Comparison of ENCODE assay signal across 1 cellular context in genomic region chr6:149746147-149746946, GRCh38.
TF ChIP-seq lines count a peak whose summit lies in the region.

A gene with protein sequence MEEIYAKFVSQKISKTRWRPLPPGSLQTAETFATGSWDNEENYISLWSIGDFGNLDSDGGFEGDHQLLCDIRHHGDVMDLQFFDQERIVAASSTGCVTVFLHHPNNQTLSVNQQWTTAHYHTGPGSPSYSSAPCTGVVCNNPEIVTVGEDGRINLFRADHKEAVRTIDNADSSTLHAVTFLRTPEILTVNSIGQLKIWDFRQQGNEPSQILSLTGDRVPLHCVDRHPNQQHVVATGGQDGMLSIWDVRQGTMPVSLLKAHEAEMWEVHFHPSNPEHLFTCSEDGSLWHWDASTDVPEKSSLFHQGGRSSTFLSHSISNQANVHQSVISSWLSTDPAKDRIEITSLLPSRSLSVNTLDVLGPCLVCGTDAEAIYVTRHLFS (minus strand): TSS chr6:149746529. CDS start chr6:149746495, 34 bp downstream.

TF ChIP-seq in HEK293, 187 proteins besides CTCF, POLR2A, EP300 and RAD21 (continued from another document):
- TF ChIP-seq, protein P1, sequence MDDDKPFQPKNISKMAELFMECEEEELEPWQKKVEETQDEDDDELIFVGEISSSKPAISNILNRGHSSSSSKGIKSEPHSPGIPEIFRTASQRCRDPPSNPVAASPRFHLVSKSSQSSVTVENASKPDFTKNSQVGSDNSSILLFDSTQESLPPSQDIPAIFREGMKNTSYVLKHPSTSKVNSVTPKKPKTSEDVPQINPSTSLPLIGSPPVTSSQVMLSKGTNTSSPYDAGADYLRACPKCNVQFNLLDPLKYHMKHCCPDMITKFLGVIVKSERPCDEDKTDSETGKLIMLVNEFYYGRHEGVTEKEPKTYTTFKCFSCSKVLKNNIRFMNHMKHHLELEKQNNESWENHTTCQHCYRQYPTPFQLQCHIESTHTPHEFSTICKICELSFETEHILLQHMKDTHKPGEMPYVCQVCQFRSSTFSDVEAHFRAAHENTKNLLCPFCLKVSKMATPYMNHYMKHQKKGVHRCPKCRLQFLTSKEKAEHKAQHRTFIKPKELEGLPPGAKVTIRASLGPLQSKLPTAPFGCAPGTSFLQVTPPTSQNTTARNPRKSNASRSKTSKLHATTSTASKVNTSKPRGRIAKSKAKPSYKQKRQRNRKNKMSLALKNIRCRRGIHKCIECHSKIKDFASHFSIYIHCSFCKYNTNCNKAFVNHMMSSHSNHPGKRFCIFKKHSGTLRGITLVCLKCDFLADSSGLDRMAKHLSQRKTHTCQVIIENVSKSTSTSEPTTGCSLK (tag by site-specific recombination; IDR thresholded peaks at IDR 0.05): no peak
- TF ChIP-seq ZNF664 (tag by site-specific recombination; IDR thresholded peaks at IDR 0.05) (no peak), ZNF133 (tag by site-specific recombination; IDR thresholded peaks at IDR 0.05) (no peak), ZSCAN23 (tag by site-specific recombination; IDR thresholded peaks at IDR 0.05) (no peak), ZNF362 (tag by site-specific recombination; IDR thresholded peaks at IDR 0.05) (no peak), IKZF3 (tag by site-specific recombination; IDR thresholded peaks at IDR 0.05) (no peak), ZFP41 (tag by site-specific recombination; IDR thresholded peaks at IDR 0.05; ENCODE audit: borderline replicate concordance) (no peak), ZBTB6 (tag by site-specific recombination; IDR thresholded peaks at IDR 0.05) (no peak), RBAK (tag by site-specific recombination; IDR thresholded peaks at IDR 0.05) (no peak), ZNF701 (tag by site-specific recombination; IDR thresholded peaks at IDR 0.05) (no peak), ZNF580 (tag by site-specific recombination; IDR thresholded peaks at IDR 0.05) (no peak), ZNF138 (tag by site-specific recombination; IDR thresholded peaks at IDR 0.05; ENCODE audit: borderline replicate concordance) (no peak), KLF1 (tag by site-specific recombination; IDR thresholded peaks at IDR 0.05) (no peak; the same call in 1 of the 2 replicates), GLI2 (tag by site-specific recombination; IDR thresholded peaks at IDR 0.05; ENCODE audit: borderline replicate concordance, low read depth) (no peak), SP3 (tag by site-specific recombination; IDR thresholded peaks at IDR 0.05) (peak; percentile 79), ZNF548 (tag by site-specific recombination; IDR thresholded peaks at IDR 0.05) (no peak), PRDM10 (tag by site-specific recombination; IDR thresholded peaks at IDR 0.05) (peak; percentile 58; the same call in 1 of the 2 replicates), BCL11B (tag by site-specific recombination; IDR thresholded peaks at IDR 0.05; ENCODE audit: low read depth) (no peak), ZNF202 (tag by site-specific recombination; IDR thresholded peaks at IDR 0.05; ENCODE audit: borderline replicate concordance) (no peak), PBX3 (CRISPR knock-in tag; IDR thresholded peaks at IDR 0.05) (peak; percentile 80; the same call in 1 of the 2 replicates), ZNF214 (tag by site-specific recombination; IDR thresholded peaks at IDR 0.05; ENCODE audit: borderline replicate concordance) (no peak), ZNF785 (tag by site-specific recombination; IDR thresholded peaks at IDR 0.05) (no peak), ZNF624 (tag by site-specific recombination; IDR thresholded peaks at IDR 0.05) (no peak), ZNF677 (tag by site-specific recombination; IDR thresholded peaks at IDR 0.05) (no peak), ZNF544 (tag by site-specific recombination; IDR thresholded peaks at IDR 0.05) (no peak), ZNF23 (tag by site-specific recombination; IDR thresholded peaks at IDR 0.05; ENCODE audit: borderline replicate concordance) (no peak), ELK4 (IDR thresholded peaks at IDR 0.05; ENCODE audit: borderline replicate concordance, low read depth, low read length) (no peak), GFI1B (tag by site-specific recombination; IDR thresholded peaks at IDR 0.05) (no peak), KLF7 (tag by site-specific recombination; IDR thresholded peaks at IDR 0.05; ENCODE audit: borderline replicate concordance) (no peak), ZNF658 (tag by site-specific recombination; IDR thresholded peaks at IDR 0.05) (no peak), ZNF670 (tag by site-specific recombination; IDR thresholded peaks at IDR 0.05; ENCODE audit: low read depth) (no peak), ZNF560 (tag by site-specific recombination; IDR thresholded peaks at IDR 0.05; ENCODE audit: borderline replicate concordance) (no peak), ZNF626 (tag by site-specific recombination; IDR thresholded peaks at IDR 0.05) (no peak), KLF10 (tag by site-specific recombination; IDR thresholded peaks at IDR 0.05) (peak; percentile 84), ZBTB20 (tag by site-specific recombination; IDR thresholded peaks at IDR 0.05) (peak; percentile 32; the same call in 1 of the 2 replicates), OSR2 (tag by site-specific recombination; IDR thresholded peaks at IDR 0.05) (no peak), ZNF571 (tag by site-specific recombination; IDR thresholded peaks at IDR 0.05) (no peak), MEIS1 (CRISPR knock-in tag; IDR thresholded peaks at IDR 0.05; ENCODE audit: borderline replicate concordance) (no peak), ZNF174 (tag by site-specific recombination; IDR thresholded peaks at IDR 0.05) (no peak), ZEB2 (tag by site-specific recombination; IDR thresholded peaks at IDR 0.05) (peak; percentile 57; the same call in 1 of the 2 replicates), ZNF341 (tag by site-specific recombination; IDR thresholded peaks at IDR 0.05; ENCODE audit: low read depth) (peak; percentile 12; the same call in 1 of the 2 replicates), MZF1 (tag by site-specific recombination; IDR thresholded peaks at IDR 0.05; ENCODE audit: borderline replicate concordance) (no peak), TCF7L2 (IDR thresholded peaks at IDR 0.05; ENCODE audit: borderline replicate concordance, low read depth, low read length) (no peak), KLF9 (tag by site-specific recombination; IDR thresholded peaks at IDR 0.05; ENCODE audit: low read depth) (no peak; the same call in 1 of the 2 replicates), SP2 (tag by site-specific recombination; IDR thresholded peaks at IDR 0.05) (peak; percentile 86), ZNF843 (tag by site-specific recombination; IDR thresholded peaks at IDR 0.05) (no peak), ZFP37 (tag by site-specific recombination; IDR thresholded peaks at IDR 0.05) (peak; percentile 84), ZNF335 (tag by site-specific recombination; conservative IDR thresholded peaks at IDR 0.05) (peak; percentile 89), ZNF596 (tag by site-specific recombination; IDR thresholded peaks at IDR 0.05) (no peak), SP7 (tag by site-specific recombination; IDR thresholded peaks at IDR 0.05) (peak; percentile 71; the same call in 1 of the 2 replicates), SCRT1 (tag by site-specific recombination; IDR thresholded peaks at IDR 0.05; ENCODE audit: borderline replicate concordance) (no peak)
- TF ChIP-seq, protein P2, sequence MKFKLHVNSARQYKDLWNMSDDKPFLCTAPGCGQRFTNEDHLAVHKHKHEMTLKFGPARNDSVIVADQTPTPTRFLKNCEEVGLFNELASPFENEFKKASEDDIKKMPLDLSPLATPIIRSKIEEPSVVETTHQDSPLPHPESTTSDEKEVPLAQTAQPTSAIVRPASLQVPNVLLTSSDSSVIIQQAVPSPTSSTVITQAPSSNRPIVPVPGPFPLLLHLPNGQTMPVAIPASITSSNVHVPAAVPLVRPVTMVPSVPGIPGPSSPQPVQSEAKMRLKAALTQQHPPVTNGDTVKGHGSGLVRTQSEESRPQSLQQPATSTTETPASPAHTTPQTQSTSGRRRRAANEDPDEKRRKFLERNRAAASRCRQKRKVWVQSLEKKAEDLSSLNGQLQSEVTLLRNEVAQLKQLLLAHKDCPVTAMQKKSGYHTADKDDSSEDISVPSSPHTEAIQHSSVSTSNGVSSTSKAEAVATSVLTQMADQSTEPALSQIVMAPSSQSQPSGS (tag by site-specific recombination; IDR thresholded peaks at IDR 0.05; ENCODE audit: low read depth): no peak
- TF ChIP-seq, protein P3, sequence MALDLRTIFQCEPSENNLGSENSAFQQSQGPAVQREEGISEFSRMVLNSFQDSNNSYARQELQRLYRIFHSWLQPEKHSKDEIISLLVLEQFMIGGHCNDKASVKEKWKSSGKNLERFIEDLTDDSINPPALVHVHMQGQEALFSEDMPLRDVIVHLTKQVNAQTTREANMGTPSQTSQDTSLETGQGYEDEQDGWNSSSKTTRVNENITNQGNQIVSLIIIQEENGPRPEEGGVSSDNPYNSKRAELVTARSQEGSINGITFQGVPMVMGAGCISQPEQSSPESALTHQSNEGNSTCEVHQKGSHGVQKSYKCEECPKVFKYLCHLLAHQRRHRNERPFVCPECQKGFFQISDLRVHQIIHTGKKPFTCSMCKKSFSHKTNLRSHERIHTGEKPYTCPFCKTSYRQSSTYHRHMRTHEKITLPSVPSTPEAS (tag by site-specific recombination; IDR thresholded peaks at IDR 0.05): no peak
